6 cellular contexts compared by ENCODE assay signal in genomic region chr22:24011735-24012068, GRCh38. TPM values are rescaled to one million over a fixed set of nuclear protein-coding genes. Genes with fewer than 3 reads are reported as not detected.
A peak's percentile ranks its signal among the peaks of the same experiment; 100 is the strongest.
DNase-seq lines count a peak whose midpoint lies in the region; ATAC-seq lines count a peak whose summit lies in the region.

No MANE protein-coding gene starts in this region.

- peaks cover 18% of the 10 kb centered on the region for H3K4me1 ChIP-seq in mononuclear cell (ENCODE audit: insufficient read depth, low read length)

- peaks cover 0 to 10% of the 10 kb centered on the region in 2 donors for H3K9me3 Mint-ChIP-seq in activated naive CD4-positive, alpha-beta T cell treated with anti-CD3 and anti-CD28 coated beads, Interleukin-2, amount 50 U/mL, for 72 hours

- peak overlapping the region; percentile 90 for H3K4me3 ChIP-seq in mononuclear cell (ENCODE audit: low read length)

- no peak for DNase-seq in activated naive CD4-positive, alpha-beta T cell treated with anti-CD3 and anti-CD28 coated beads, Interleukin-2, amount 50 U/mL, for 72 hours (ENCODE audit: low spot score in 2 of 2)
- no peak for DNase-seq in NOMO-1 treated with DMSO at 0.1 percent for 48 hours (lab: John Stamatoyannopoulos, UW; ENCODE audit: unreplicated experiment)
- DNase-seq in GDM1 (lab: John Stamatoyannopoulos, UW) = no peak

- H3K27ac Mint-ChIP-seq in activated naive CD4-positive, alpha-beta T cell treated with anti-CD3 and anti-CD28 coated beads, Interleukin-2, amount 50 U/mL, for 72 hours = peak overlapping the region; percentile 89 to 95

- ATAC-seq in HG03097 (IDR thresholded peaks at IDR 0.05; ENCODE audit: low FRiP score, unreplicated experiment) (peak; percentile 18), GM19395 (IDR thresholded peaks at IDR 0.05; ENCODE audit: unreplicated experiment) (no peak)
- no peak for ATAC-seq in activated naive CD4-positive, alpha-beta T cell treated with anti-CD3 and anti-CD28 coated beads, Interleukin-2, amount 50 U/mL, for 72 hours

- H3K36me3 Mint-ChIP-seq in activated naive CD4-positive, alpha-beta T cell treated with anti-CD3 and anti-CD28 coated beads, Interleukin-2, amount 50 U/mL, for 72 hours = peaks cover 0 to 16% of the 10 kb centered on the region in 2 donors

- H3K9me3 ChIP-seq in mononuclear cell (ENCODE audit: low read depth, low read length) = no peaks in the 10 kb centered on the region

- H3K27me3 ChIP-seq in mononuclear cell (ENCODE audit: insufficient read depth, low read length) = no peaks in the 10 kb centered on the region

RNA-seq across cellular contexts. Expression of gene CABIN1, which starts 0.6 kb away (rescaled TPM):
- total RNA-seq in activated naive CD4-positive, alpha-beta T cell treated with anti-CD3 and anti-CD28 coated beads, Interleukin-2, amount 50 U/mL, for 72 hours = 100 to 1,000 TPM in 1 of 2 donors, 10 to 100 TPM in 1; 70.2 to 125 TPM
- total RNA-seq in mononuclear cell = 49.7 TPM

RNA-seq across cellular contexts. Expression of gene GSTT4, which starts 6.4 kb away (rescaled TPM):
- total RNA-seq in activated naive CD4-positive, alpha-beta T cell treated with anti-CD3 and anti-CD28 coated beads, Interleukin-2, amount 50 U/mL, for 72 hours = not detected
- total RNA-seq in mononuclear cell = not detected

RNA-seq across cellular contexts. Expression of gene GSTT2, which starts 31.8 kb away (rescaled TPM):
- total RNA-seq in activated naive CD4-positive, alpha-beta T cell treated with anti-CD3 and anti-CD28 coated beads, Interleukin-2, amount 50 U/mL, for 72 hours = under 1 TPM in 1 of 2 donors, not detected in 1; 0.75 TPM
- not detected for total RNA-seq in mononuclear cell

RNA-seq across cellular contexts. Expression of gene DDT, which starts 37.5 kb away (rescaled TPM):
- 100 to 1,000 TPM; 144 to 145 TPM for total RNA-seq in activated naive CD4-positive, alpha-beta T cell treated with anti-CD3 and anti-CD28 coated beads, Interleukin-2, amount 50 U/mL, for 72 hours
- total RNA-seq in mononuclear cell = 45.8 TPM

RNA-seq across cellular contexts. Expression of gene DDTL, which starts 45.0 kb away (rescaled TPM):
- 1 to 10 TPM; 1.9 to 2.8 TPM for total RNA-seq in activated naive CD4-positive, alpha-beta T cell treated with anti-CD3 and anti-CD28 coated beads, Interleukin-2, amount 50 U/mL, for 72 hours
- total RNA-seq in mononuclear cell = 3.8 TPM
